In genomic region chr1:234561322-234561721, GRCh38 we compare ENCODE assay signal across 24 cellular contexts.
"Had no signal": no experiment of that assay in that cellular context is flagged by ENCODE, and none has a peak within 500 bp of the region (broad histone marks: within the 10 kb centered on the region; RNA-seq: fewer than 3 reads in every experiment).

No MANE protein-coding gene starts in this region.

- H3K27me3 ChIP-seq: hepatocyte, left lung, thyroid gland had no signal

- H3K4me1 Mint-ChIP-seq: activated naive CD4-positive, alpha-beta T cell treated with anti-CD3 and anti-CD28 coated beads, Interleukin-2, amount 10 ng/mL, durations not matched to agents 7 days and 5 days; immature natural killer cell had no signal

- H3K4me1 ChIP-seq: left lung had no signal

- H3K9me3 ChIP-seq: left lung, thyroid gland had no signal

- FAIRE-seq: endothelial cell of umbilical vein had no signal

- H3K27me3 Mint-ChIP-seq: activated CD4-positive, alpha-beta T cell treated with anti-CD3 and anti-CD28 coated beads, Interleukin-2, amount 10 ng/mL, durations not matched to agents 7 days and 5 days; naive thymus-derived CD4-positive, alpha-beta T cell; progenitor cell of endocrine pancreas had no signal

- H3K27ac Mint-ChIP-seq: activated naive CD4-positive, alpha-beta T cell treated with anti-CD3 and anti-CD28 coated beads, Interleukin-2, amount 10 ng/mL, durations not matched to agents 7 days and 5 days; immature natural killer cell; naive thymus-derived CD4-positive, alpha-beta T cell; progenitor cell of endocrine pancreas had no signal

- H3K27ac ChIP-seq: hepatocyte, left lung, thyroid gland had no signal

- H3K79me2 ChIP-seq: hepatocyte had no signal

- ATAC-seq: activated CD4-positive, CD25-positive, alpha-beta regulatory T cell treated with anti-CD3 and anti-CD28 coated beads, Interleukin-2, amount 50 U/mL, for 24 hours; activated T-cell treated with anti-CD3 and anti-CD28 coated beads, Interleukin-2, amount 50 U/mL, for 4 hours; esophagus mucosa; left lung; naive thymus-derived CD4-positive, alpha-beta T cell; stimulated activated naive CD8-positive, alpha-beta T cell treated with anti-CD3 and anti-CD28 coated beads, Interleukin-15, Interleukin-2, amounts not matched to agents 100 U/mL and 50 U/mL, for 24 hours had no signal

- H3K4me3 Mint-ChIP-seq: activated CD4-positive, alpha-beta T cell treated with anti-CD3 and anti-CD28 coated beads, Interleukin-2, amount 10 ng/mL, durations not matched to agents 7 days and 5 days; activated naive CD4-positive, alpha-beta T cell treated with anti-CD3 and anti-CD28 coated beads, Interleukin-2, amount 10 ng/mL, durations not matched to agents 7 days and 5 days; activated T-cell treated with anti-CD3 and anti-CD28 coated beads, Interleukin-2, amount 50 U/mL, for 4 hours; immature natural killer cell; naive thymus-derived CD4-positive, alpha-beta T cell had no signal

- DNase-seq: activated CD4-positive, alpha-beta T cell treated with anti-CD3 and anti-CD28 coated beads, Interleukin-2, amount 10 ng/mL, durations not matched to agents 7 days and 5 days; activated naive CD4-positive, alpha-beta T cell treated with anti-CD3 and anti-CD28 coated beads, Interleukin-2, amount 10 ng/mL, durations not matched to agents 7 days and 5 days; activated T-cell treated with anti-CD3 and anti-CD28 coated beads, Interleukin-2, amount 50 U/mL, for 4 hours; amygdala; caudate nucleus; dermis blood vessel endothelial cell; effector memory CD4-positive, alpha-beta T cell; foreskin melanocyte; glutamatergic neuron; immature natural killer cell; kidney glomerular epithelial cell; left lung; retina; stimulated activated CD4-positive, alpha-beta T cell treated with anti-CD3 and anti-CD28 coated beads, Interleukin-2, amount 100 ng/mL, for 48 hours; stimulated activated naive CD8-positive, alpha-beta T cell treated with anti-CD3 and anti-CD28 coated beads, Interleukin-15, Interleukin-2, amounts not matched to agents 100 U/mL and 50 U/mL, for 24 hours; substantia nigra; T-helper 2 cell; thyroid gland had no signal

- H2AFZ ChIP-seq: hepatocyte had no signal

- H3K4me2 ChIP-seq: hepatocyte had no signal

- H3K9me3 Mint-ChIP-seq: activated CD4-positive, alpha-beta T cell treated with anti-CD3 and anti-CD28 coated beads, Interleukin-2, amount 10 ng/mL, durations not matched to agents 7 days and 5 days; activated naive CD4-positive, alpha-beta T cell treated with anti-CD3 and anti-CD28 coated beads, Interleukin-2, amount 10 ng/mL, durations not matched to agents 7 days and 5 days; activated T-cell treated with anti-CD3 and anti-CD28 coated beads, Interleukin-2, amount 50 U/mL, for 4 hours; immature natural killer cell; naive thymus-derived CD4-positive, alpha-beta T cell had no signal

- H3K36me3 Mint-ChIP-seq: activated naive CD4-positive, alpha-beta T cell treated with anti-CD3 and anti-CD28 coated beads, Interleukin-2, amount 10 ng/mL, durations not matched to agents 7 days and 5 days; immature natural killer cell; naive thymus-derived CD4-positive, alpha-beta T cell had no signal
